ENCODE assay signal across 10 cellular contexts in genomic region chr11:10328314-10329090, GRCh38. TPM values are rescaled to one million over a fixed set of nuclear protein-coding genes. Genes with fewer than 3 reads are reported as not detected.
DNase-seq lines count a peak whose midpoint lies in the region; ATAC-seq, FAIRE-seq and TF ChIP-seq lines count a peak whose summit lies in the region.
"Had no signal": no experiment of that assay in that cellular context is flagged by ENCODE, and none has a peak within 500 bp of the region (broad histone marks: within the 10 kb centered on the region; RNA-seq: fewer than 3 reads in every experiment).

No MANE protein-coding gene starts in this region.

- H2BK120ac ChIP-seq in IMR-90 (ENCODE audit: low read depth, low read length) (peak overlapping the region; percentile 64), trophoblast cell (ENCODE audit: insufficient read depth, low read length, poor library complexity) (no peak overlapping the region)

- no peak for TF ChIP-seq RAD21 in IMR-90 (IDR thresholded peaks at IDR 0.05; ENCODE audit: low read length)

- H3K4ac ChIP-seq in IMR-90 (ENCODE audit: low read depth, low read length): peak overlapping the region; percentile 4
- no peak overlapping the region for H3K4ac ChIP-seq in trophoblast cell (ENCODE audit: low read depth, low read length)

- WGBS in IMR-90 (ENCODE audit: extremely low coverage in 2 of 2, insufficient read length in 1 of 2), 2 experiments: 100% methylated on average over 1 of the region's 3 CpGs; no CpG with 5 or more reads in 1 of the 2 experiments
- no CpG with 5 or more reads among the region's 3 CpGs for WGBS in trophoblast cell (ENCODE audit: extremely low coverage, insufficient coverage, insufficient read length)

- TF ChIP-seq CTCF in IMR-90 (conservative IDR thresholded peaks at IDR 0.05; ENCODE audit: low read depth, low read length) (no peak), astrocyte (IDR thresholded peaks at IDR 0.05; ENCODE audit: insufficient read depth, low read depth, low read length) (no peak)

- intact Hi-C loops in IMR-90 (cut with micrococcal nuclease): loop anchor here (5.0 to 10.0 kb wide), 2 partner anchors 39 to 196 kb away; no protein-coding TSS in a partner anchor

- H3K18ac ChIP-seq in IMR-90 (ENCODE audit: low read depth, low read length) (peak overlapping the region; percentile 95), trophoblast cell (ENCODE audit: low read length) (no peak overlapping the region)

- peaks cover 22% of the 10 kb centered on the region for H3K4me1 Mint-ChIP-seq in astrocyte (ENCODE audit: low read depth, unreplicated experiment)

- H3K4me3 Mint-ChIP-seq in astrocyte (ENCODE audit: unreplicated experiment): no peak overlapping the region

- H3K9me1 ChIP-seq in IMR-90 (ENCODE audit: insufficient read depth, low read length): peaks cover 34% of the 10 kb centered on the region

- no peak overlapping the region for H3K27ac Mint-ChIP-seq in astrocyte (ENCODE audit: unreplicated experiment)

- H3K79me2 ChIP-seq in astrocyte (ENCODE audit: insufficient read depth, low read length): no peaks in the 10 kb centered on the region
- no peaks in the 10 kb centered on the region for H3K79me2 ChIP-seq in trophoblast cell (ENCODE audit: control insufficient read depth, insufficient read depth, low read length, poor library complexity)

- DNase-seq in IMR-90 (peak; percentile 46), astrocyte (ENCODE audit: low read depth) (peak; percentile 85), iris pigment epithelial cell (ENCODE audit: low read depth) (peak; percentile 68), superior temporal gyrus (ENCODE audit: extremely low spot score) (peak; percentile 12), trophoblast cell (no peak), ureter (ENCODE audit: low spot score) (no peak)
- DNase-seq: Karpas-422, Peyer's patch had no signal

- H4K91ac ChIP-seq in IMR-90 (ENCODE audit: insufficient read depth, low read depth, low read length) (peak overlapping the region; percentile 22; the same call in 1 of the 2 replicates), trophoblast cell (ENCODE audit: low read depth, low read length) (no peak overlapping the region)

- H2AK9ac ChIP-seq in IMR-90 (replicated peaks; ENCODE audit: low read depth, low read length, poor library complexity): no peak overlapping the region

- H2BK5ac ChIP-seq in IMR-90 (ENCODE audit: low read depth, low read length, poor library complexity, severe bottlenecking) (peak overlapping the region; percentile 53), trophoblast cell (ENCODE audit: low read depth, low read length, poor library complexity) (no peak overlapping the region)

- peaks cover 10% of the 10 kb centered on the region for H3K27me3 Mint-ChIP-seq in astrocyte (ENCODE audit: low read depth, unreplicated experiment)

- H2AFZ ChIP-seq in IMR-90 (replicated peaks; ENCODE audit: low read length, poor library complexity) (no peak overlapping the region), astrocyte (ENCODE audit: low read depth, low read length) (no peak overlapping the region), trophoblast cell (ENCODE audit: insufficient read depth, low read length, poor library complexity) (no peak overlapping the region)

- no peak overlapping the region for H4K12ac ChIP-seq in trophoblast cell (ENCODE audit: low read depth, low read length)

- H4K20me1 ChIP-seq in IMR-90 (ENCODE audit: insufficient read depth, low read length): no peaks in the 10 kb centered on the region
- H4K20me1 ChIP-seq in astrocyte (ENCODE audit: insufficient read depth, low read length): no peaks in the 10 kb centered on the region

- no peak overlapping the region for H3K9ac ChIP-seq in IMR-90 (ENCODE audit: low read depth, low read length)
- no peak overlapping the region for H3K9ac ChIP-seq in astrocyte (ENCODE audit: low read length)
- no peak overlapping the region for H3K9ac ChIP-seq in trophoblast cell (ENCODE audit: low read length)

- no peaks in the 10 kb centered on the region for H3K36me3 Mint-ChIP-seq in astrocyte (ENCODE audit: low read depth, unreplicated experiment)

- H3K14ac ChIP-seq in IMR-90 (replicated peaks; ENCODE audit: low read depth, low read length): peak overlapping the region; percentile 69
- H3K14ac ChIP-seq in trophoblast cell (ENCODE audit: low read length): no peak overlapping the region

- peak overlapping the region; percentile 79 for H2BK20ac ChIP-seq in IMR-90 (ENCODE audit: low read depth, low read length)

- H3K36me3 ChIP-seq in IMR-90 (ENCODE audit: control insufficient read depth, insufficient read depth, low read length) (no peaks in the 10 kb centered on the region), astrocyte (ENCODE audit: insufficient read depth, low read length) (no peaks in the 10 kb centered on the region), trophoblast cell (ENCODE audit: control insufficient read depth in 1 of 2, insufficient read depth in 2 of 2, low read length in 2 of 2) (no peaks in the 10 kb centered on the region)
- H3K36me3 ChIP-seq: Peyer's patch had no signal

- H3K4me2 ChIP-seq in IMR-90 (ENCODE audit: low read depth, low read length): peak overlapping the region; percentile 39; the same call in 1 of the 2 replicates
- H3K4me2 ChIP-seq in astrocyte (ENCODE audit: low read length): peak overlapping the region; percentile 59
- no peak overlapping the region for H3K4me2 ChIP-seq in trophoblast cell (ENCODE audit: low read length)

- H3K27me3 ChIP-seq in IMR-90 (ENCODE audit: control insufficient read depth, insufficient read depth, low read length) (no peaks in the 10 kb centered on the region), astrocyte (ENCODE audit: insufficient read depth, low read length) (no peaks in the 10 kb centered on the region), trophoblast cell (ENCODE audit: insufficient read depth, low read length) (no peaks in the 10 kb centered on the region)
- H3K27me3 ChIP-seq: Peyer's patch had no signal

- H3K79me1 ChIP-seq in IMR-90 (ENCODE audit: low read depth in 1 of 2, low read length in 2 of 2) (peaks cover 0 to 8% of the 10 kb centered on the region in 2 experiments; a peak in 2 of 4 replicates), trophoblast cell (ENCODE audit: low read length) (no peaks in the 10 kb centered on the region)

- H2AK5ac ChIP-seq in IMR-90 (ENCODE audit: low read depth, low read length) (peak overlapping the region; percentile 52), trophoblast cell (ENCODE audit: low read length) (no peak overlapping the region)

- H3K27ac ChIP-seq in IMR-90 (ENCODE audit: insufficient read depth, low read length): peak overlapping the region; percentile 8; the same call in 1 of the 2 replicates
- H3K27ac ChIP-seq in astrocyte (ENCODE audit: low read depth, low read length): no peak overlapping the region
- H3K27ac ChIP-seq in trophoblast cell (ENCODE audit: low read depth, low read length): no peak overlapping the region

- H3K23ac ChIP-seq in IMR-90 (ENCODE audit: low read depth, low read length): peak overlapping the region; percentile 20
- H3K23ac ChIP-seq in trophoblast cell (ENCODE audit: low read length): no peak overlapping the region

- peak; percentile 83 for FAIRE-seq in astrocyte (lab: Jason Lieb, UNC)

- peak overlapping the region; percentile 33 for H4K5ac ChIP-seq in IMR-90 (ENCODE audit: low read depth, low read length)

- H3K4me1 ChIP-seq in IMR-90 (ENCODE audit: control insufficient read depth, insufficient read depth, low read length) (peaks cover 43% of the 10 kb centered on the region), astrocyte (ENCODE audit: insufficient read depth, low read length) (peaks cover 56% of the 10 kb centered on the region), trophoblast cell (ENCODE audit: control insufficient read depth in 1 of 2, insufficient read depth in 2 of 2, low read length in 2 of 2) (no peaks in the 10 kb centered on the region)

- H2BK12ac ChIP-seq in trophoblast cell (ENCODE audit: low read length): no peak overlapping the region

- TF ChIP-seq POLR2A in IMR-90 (IDR thresholded peaks at IDR 0.05; ENCODE audit: low read depth, low read length): no peak

- H3K4me3 ChIP-seq in IMR-90 (ENCODE audit: insufficient read depth, low read depth, low read length) (no peak overlapping the region), astrocyte (ENCODE audit: insufficient read depth, low read depth, low read length) (no peak overlapping the region), trophoblast cell (ENCODE audit: low read depth, low read length) (no peak overlapping the region)
- H3K4me3 ChIP-seq: Peyer's patch had no signal

- dilution Hi-C loops in IMR-90 (cut with HindIII; ENCODE audit: low sequenced_read_pairs, unreplicated experiment): no loop called here

- H3K9me3 ChIP-seq in IMR-90 (ENCODE audit: control insufficient read depth, insufficient read depth, low read length) (no peaks in the 10 kb centered on the region), astrocyte (ENCODE audit: insufficient read depth, low read depth, low read length) (no peaks in the 10 kb centered on the region), trophoblast cell (ENCODE audit: insufficient read depth, low read depth, low read length) (no peaks in the 10 kb centered on the region)
- H3K9me3 ChIP-seq: Peyer's patch had no signal

- H4K8ac ChIP-seq in IMR-90 (ENCODE audit: low read depth in 2 of 2, low read length in 2 of 2): peak overlapping the region; percentile 5 to 66; a peak in 3 of 4 replicates
- H4K8ac ChIP-seq in trophoblast cell (ENCODE audit: low read depth, low read length): no peak overlapping the region

- POLR2A ChIA-PET in IMR-90 (lab: Charles Lee; ENCODE audit: unreplicated experiment): no interaction called here

- 0 out of 2 replicates have a peak overlapping the region, but pooled peaks have one; percentile 1 for H3K56ac ChIP-seq in IMR-90 (ENCODE audit: extremely low read depth, insufficient read depth, low read length)

- ATAC-seq in IMR-90 (ENCODE audit: low read depth) (no peak), GM19324 (IDR thresholded peaks at IDR 0.05; ENCODE audit: low FRiP score, unreplicated experiment) (no peak), HG02938 (IDR thresholded peaks at IDR 0.05; ENCODE audit: unreplicated experiment) (no peak)

- CTCF ChIA-PET in IMR-90 (lab: Yijun Ruan, JAX): interaction anchor here (0.6 to 1.8 kb wide), 3 partner anchors 38 to 77 kb away, joined by 3 to 7 read pairs (median 3); no protein-coding TSS in a partner anchor

- peaks cover 6% of the 10 kb centered on the region for H3K9me3 Mint-ChIP-seq in astrocyte (ENCODE audit: unreplicated experiment)

- H2BK15ac ChIP-seq in IMR-90 (ENCODE audit: low read depth, low read length): peak overlapping the region; percentile 46

- in situ Hi-C loops in IMR-90 (cut with MboI; ENCODE audit: low sequenced_read_pairs): no loop called here

- no TSS peak for BruUV-seq in IMR-90 (replicated peaks; lab: Mats Ljungman, UMichigan)

RNA-seq across cellular contexts. Expression of gene ADM, which starts 23.6 kb away (rescaled TPM):
- total RNA-seq in IMR-90 (2012; rRNA removed) (328 and 559 TPM in 2 replicates), astrocyte (75.9 and 78.7 TPM in 2 replicates), ureter (21.9 TPM)
- 268 and 357 TPM in 2 replicates for polyA plus RNA-seq in IMR-90 (2012; rRNA removed)
- 627 and 1,317 TPM in 2 replicates for polyA plus RNA-seq in IMR-90 (2012; cell fraction: cytosol; rRNA removed)
- polyA plus RNA-seq in IMR-90 (2012; cell fraction: nucleus; rRNA removed; ENCODE audit: low replicate concordance): 480 and 671 TPM in 2 replicates
- polyA plus RNA-seq in trophoblast cell (2013): 101 and 108 TPM in 2 replicates

RNA-seq across cellular contexts. Expression of gene SBF2, which starts 34.5 kb away (rescaled TPM):
- total RNA-seq in IMR-90 (2012; rRNA removed): 45.8 and 51.8 TPM in 2 replicates
- polyA plus RNA-seq in IMR-90 (2012; rRNA removed): 21.7 and 23.8 TPM in 2 replicates
- 7.6 and 9.9 TPM in 2 replicates for polyA plus RNA-seq in IMR-90 (2012; cell fraction: cytosol; rRNA removed)
- polyA plus RNA-seq in IMR-90 (2012; cell fraction: nucleus; rRNA removed; ENCODE audit: low replicate concordance): 13.3 and 78.3 TPM in 2 replicates
- 43.7 and 50.0 TPM in 2 replicates for total RNA-seq in astrocyte
- 14.4 and 15.1 TPM in 2 replicates for polyA plus RNA-seq in trophoblast cell (2013)
- total RNA-seq in ureter: 90.7 TPM

Comparison
In these comparisons a context has a peak if more than half of its experiments do, and no peak if none do; other contexts are left out.
1. DNase-seq: peak in IMR-90 (single experiment), astrocyte (single experiment), iris pigment epithelial cell (single experiment) and superior temporal gyrus (single experiment); none in trophoblast cell (0 of 2) and ureter (single experiment).